7 cellular contexts compared by ENCODE assay signal in the genomic region with DNA sequence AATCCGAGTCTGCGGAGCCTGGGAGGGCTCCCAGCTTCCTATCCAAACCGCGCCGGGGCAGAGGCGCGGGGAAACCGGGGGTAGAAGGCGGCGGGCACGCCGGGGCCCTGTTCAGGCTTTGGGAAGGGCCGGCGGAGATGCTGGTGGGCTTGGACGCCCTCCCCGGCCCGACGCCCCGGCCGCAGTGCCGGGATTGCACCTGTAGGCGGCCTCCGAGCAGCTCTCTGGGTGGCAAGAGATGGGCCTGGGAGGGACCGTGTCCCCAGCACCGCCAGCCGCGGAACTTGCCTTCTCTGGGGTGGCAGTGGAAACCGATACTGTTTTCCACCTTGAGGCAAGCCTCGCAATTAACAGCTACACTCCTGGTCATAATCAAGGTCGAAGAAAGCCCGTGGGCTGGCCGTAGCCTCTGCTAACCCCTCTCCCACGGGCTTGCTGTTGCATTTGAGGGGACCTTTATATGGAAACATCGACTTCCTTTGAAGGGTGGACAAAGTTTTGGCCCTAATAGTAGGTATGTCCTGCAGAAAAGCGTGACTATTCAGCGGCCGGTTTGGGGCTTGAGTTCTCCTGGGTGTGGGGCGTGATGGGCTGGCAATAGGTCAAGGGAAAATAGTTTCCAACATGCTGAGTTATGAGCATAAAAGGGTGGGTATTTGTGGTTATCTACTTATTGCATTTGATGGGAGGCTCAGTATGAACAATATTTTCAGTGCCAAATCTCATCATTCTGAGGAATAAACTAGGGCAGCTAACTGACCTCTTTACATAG. TPM values are rescaled to one million over a fixed set of nuclear protein-coding genes. Genes with fewer than 3 reads are reported as not detected.
DNase-seq lines count a peak whose midpoint lies in the region; ATAC-seq and TF ChIP-seq lines count a peak whose summit lies in the region.

No MANE protein-coding gene starts in this region.

- H3K27me3 ChIP-seq in PC-3 (ENCODE audit: low read length) = no peaks in the 10 kb centered on the region
- no peaks in the 10 kb centered on the region for H3K27me3 ChIP-seq in rectal smooth muscle tissue (ENCODE audit: control insufficient read depth, insufficient read depth, low read length)

- peak overlapping the region; percentile 68 for H2AFZ ChIP-seq in PC-3 (ENCODE audit: low read length)

- H3K9me3 ChIP-seq in PC-3 (ENCODE audit: low read length) = no peaks in the 10 kb centered on the region

- no peaks in the 10 kb centered on the region for H3F3A ChIP-seq in PC-3 (ENCODE audit: low read length, unreplicated experiment)

- peak overlapping the region; percentile 89 for H3K4me2 ChIP-seq in PC-3 (ENCODE audit: low read length)

- DNase-seq in GM10266 (ENCODE audit: extremely low spot score) (peak; percentile 85), HUDEP-2 (lab: John Stamatoyannopoulos, UW; ENCODE audit: unreplicated experiment in 76 of 76) (peak in 67 of 76 experiments; percentile 4 to 77 (median 49)), PC-3 (peak; percentile 88), astrocyte of the cerebellum (ENCODE audit: low read depth) (no peak), hippocampal formation (lab: John Stamatoyannopoulos, UW) (peak; percentile 36 to 51)

- intact Hi-C loops in PC-3 (cut with micrococcal nuclease) = loop anchor here (1.0 to 10.0 kb wide), 17 partner anchors 32 to 869 kb away; partner anchors contain the start of gene MKKS

- H3K4me3 ChIP-seq in PC-3 (ENCODE audit: low read length) (peak overlapping the region; percentile 95), astrocyte of the cerebellum (ENCODE audit: low read depth, low read length) (peak overlapping the region; percentile 59), rectal smooth muscle tissue (ENCODE audit: low read length) (peak overlapping the region; percentile 88)

- H3K36me3 ChIP-seq in PC-3 (ENCODE audit: low read depth, low read length) (peaks cover 25% of the 10 kb centered on the region), rectal smooth muscle tissue (ENCODE audit: control insufficient read depth, insufficient read depth, low read length) (peaks cover 2% of the 10 kb centered on the region)

- peaks cover 31% of the 10 kb centered on the region for H4K20me1 ChIP-seq in PC-3 (ENCODE audit: low read length)

- TSS peak; percentile 54 for BruUV-seq in PC-3 (replicated peaks; lab: Mats Ljungman, UMichigan)

- H3K4me1 ChIP-seq in PC-3 (ENCODE audit: insufficient read depth, low read length) (peaks cover 39% of the 10 kb centered on the region), rectal smooth muscle tissue (ENCODE audit: control insufficient read depth, insufficient read depth, low read length) (peaks cover 16% of the 10 kb centered on the region)

- in situ Hi-C loops in astrocyte of the cerebellum (cut with HindIII; ENCODE audit: low sequenced_read_pairs) = no loop called here

- peak overlapping the region; percentile 95 for H3K27ac ChIP-seq in PC-3 (ENCODE audit: low read length)
- peak overlapping the region; percentile 96 for H3K27ac ChIP-seq in rectal smooth muscle tissue (ENCODE audit: low read depth, low read length)

- peak; percentile 40 for ATAC-seq in GM21576 (IDR thresholded peaks at IDR 0.05; ENCODE audit: unreplicated experiment)
- peak; percentile 40 for ATAC-seq in PC-3

- H3K79me2 ChIP-seq in PC-3 (ENCODE audit: low read length) = peaks cover 54% of the 10 kb centered on the region

- CTCF ChIA-PET in PC-3 (lab: Charles Lee) = interaction anchor here (0.5 to 1.6 kb wide), 6 partner anchors 46 to 592 kb away, joined by 3 to 12 read pairs (median 3); no protein-coding TSS in a partner anchor

- no peaks in the 10 kb centered on the region for H3K9me2 ChIP-seq in PC-3 (replicated peaks; ENCODE audit: low read length)

- POLR2A ChIA-PET in PC-3 (lab: Charles Lee; ENCODE audit: unreplicated experiment) = interaction anchor here (0.5 to 1.5 kb wide), 10 partner anchors 31 to 592 kb away, joined by 3 to 7 read pairs (median 4); no protein-coding TSS in a partner anchor

- H3K9ac ChIP-seq in PC-3 (ENCODE audit: low read length) = peak overlapping the region; percentile 97
- H3K9ac ChIP-seq in rectal smooth muscle tissue (ENCODE audit: low read length) = peak overlapping the region; percentile 90

- TF ChIP-seq CTCF in GM10266 (IDR thresholded peaks at IDR 0.05; ENCODE audit: control insufficient read depth, insufficient read depth, low read depth, missing control alignments) (peak; percentile 83), PC-3 (conservative IDR thresholded peaks at IDR 0.05; ENCODE audit: low read depth, low read length) (peak; percentile 91), astrocyte of the cerebellum (IDR thresholded peaks at IDR 0.05; ENCODE audit: low read depth, low read length, missing control alignments) (peak; percentile 66)

RNA-seq across cellular contexts. Expression of gene JAG1, which starts 1.1 kb away (rescaled TPM):
- 176 and 184 TPM in 2 replicates for total RNA-seq in PC-3 (2014; rRNA removed)
